Comparison of ENCODE assay signal across 21 cellular contexts in the genomic region with DNA sequence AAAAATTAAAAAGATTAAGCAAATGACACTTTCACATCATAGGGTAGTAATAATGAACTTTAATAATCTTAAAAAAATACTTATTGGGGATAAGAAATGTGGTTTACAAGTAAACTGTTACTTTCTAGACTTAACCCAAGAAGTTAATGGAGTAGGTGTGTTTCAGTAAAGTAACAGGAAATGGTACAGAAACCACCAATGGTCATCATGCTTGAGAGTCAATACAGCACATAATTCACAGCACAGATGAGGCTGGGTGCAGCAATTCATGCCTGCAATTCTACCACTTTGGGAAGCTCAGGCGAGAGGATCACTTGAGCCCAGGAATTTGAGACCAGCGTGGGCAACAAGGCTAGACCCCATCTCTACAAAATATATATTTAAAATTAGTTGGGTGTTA. TPM values are rescaled to one million over a fixed set of nuclear protein-coding genes. Genes with fewer than 3 reads are reported as not detected.
"Had no signal": no experiment of that assay in that cellular context is flagged by ENCODE, and none has a peak within 500 bp of the region (broad histone marks: within the 10 kb centered on the region; RNA-seq: fewer than 3 reads in every experiment).

No MANE protein-coding gene starts in this region.

- FAIRE-seq: TTC549 had no signal

- H3K9me3 ChIP-seq: colonic mucosa, esophagus muscularis mucosa, psoas muscle, right lobe of liver had no signal

- H3K27ac Mint-ChIP-seq: activated CD8-positive, alpha-beta T cell treated with anti-CD3 and anti-CD28 coated beads, Interleukin-2, amount 10 ng/mL, durations not matched to agents 7 days and 5 days; activated naive CD4-positive, alpha-beta T cell treated with anti-CD3 and anti-CD28 coated beads, Interleukin-2, amount 50 U/mL, for 24 hours; brain; WTC11 had no signal

- DNase-seq: activated CD4-positive, alpha-beta T cell treated with anti-CD3 and anti-CD28 coated beads for 4 hours; activated CD8-positive, alpha-beta T cell treated with anti-CD3 and anti-CD28 coated beads, Interleukin-2, amount 10 ng/mL, durations not matched to agents 7 days and 5 days; activated effector memory CD4-positive, alpha-beta T cell treated with Interleukin-2 at 50 U/mL for 16 hours; amygdala; central memory CD4-positive, alpha-beta T cell; colonic mucosa; islet precursor cell; midbrain; psoas muscle; right lobe of liver had no signal

- H3K27me3 Mint-ChIP-seq: activated naive CD4-positive, alpha-beta T cell treated with anti-CD3 and anti-CD28 coated beads, Interleukin-2, amount 50 U/mL, for 24 hours; brain had no signal

- H3K4me1 Mint-ChIP-seq: brain, neural crest cell, WTC11 had no signal

- H3K9me3 Mint-ChIP-seq: activated naive CD4-positive, alpha-beta T cell treated with anti-CD3 and anti-CD28 coated beads, Interleukin-2, amount 50 U/mL, for 24 hours; brain; neural crest cell had no signal

- H3K4me3 ChIP-seq: colonic mucosa, esophagus muscularis mucosa, lung, psoas muscle, right lobe of liver, smooth muscle cell had no signal

- H3K27me3 ChIP-seq: colonic mucosa, esophagus muscularis mucosa, right lobe of liver had no signal

- H3K4me3 Mint-ChIP-seq: activated CD8-positive, alpha-beta T cell treated with anti-CD3 and anti-CD28 coated beads, Interleukin-2, amount 10 ng/mL, durations not matched to agents 7 days and 5 days; activated naive CD4-positive, alpha-beta T cell treated with anti-CD3 and anti-CD28 coated beads, Interleukin-2, amount 50 U/mL, for 24 hours; brain; neural crest cell; WTC11 had no signal

- H3K36me3 ChIP-seq: colonic mucosa had no signal

- H3K4me1 ChIP-seq: colonic mucosa, esophagus muscularis mucosa, psoas muscle, right lobe of liver had no signal

- ATAC-seq: activated CD8-positive, alpha-beta T cell treated with anti-CD3 and anti-CD28 coated beads, Interleukin-2, amount 10 ng/mL, durations not matched to agents 7 days and 5 days; psoas muscle; right lobe of liver; WTC11 had no signal

- H3K27ac ChIP-seq: colonic mucosa, esophagus muscularis mucosa, psoas muscle, right lobe of liver had no signal

RNA-seq across cellular contexts. Expression of a gene that starts 11.5 kb away (rescaled TPM):
- total RNA-seq: activated CD8-positive, alpha-beta T cell treated with anti-CD3 and anti-CD28 coated beads, Interleukin-2, amount 10 ng/mL, durations not matched to agents 7 days and 5 days; colonic mucosa; esophagus muscularis mucosa; myocyte; smooth muscle cell; WTC11 had no signal
- polyA plus RNA-seq: lung, smooth muscle cell, thymus, urinary bladder had no signal
